ENCODE assay signal across 7 cellular contexts in the genomic region with DNA sequence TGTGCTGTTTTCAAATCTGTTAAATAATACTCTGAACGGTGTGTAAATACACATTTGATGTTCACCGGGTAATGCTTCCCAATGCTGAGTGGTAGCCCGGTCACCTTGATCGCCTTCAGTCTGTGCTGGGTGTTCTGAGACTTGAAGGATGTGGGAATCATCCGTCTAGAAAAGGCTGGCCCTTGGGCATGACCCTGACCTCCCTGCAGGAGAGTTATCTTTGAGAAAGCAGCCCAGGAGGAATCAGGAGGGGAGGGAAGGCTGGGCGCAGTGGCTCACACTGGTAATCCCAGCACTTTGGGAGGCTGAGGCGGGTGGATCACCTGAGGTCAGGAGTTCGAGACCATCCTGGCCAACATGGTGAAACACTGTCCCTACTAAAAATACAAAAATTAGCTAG.
DNase-seq lines count a peak whose midpoint lies in the region; ATAC-seq, FAIRE-seq and TF ChIP-seq lines count a peak whose summit lies in the region.
"Not testable (repeated sequence)": the region's sequence is repeated elsewhere in the genome, so short reads cannot be mapped to it uniquely, and the experiment has no call there.

No MANE protein-coding gene starts in this region.

- not testable (repeated sequence) for H3K36me3 ChIP-seq in WERI-Rb-1, pancreas

- not testable (repeated sequence) for H3K9me3 Mint-ChIP-seq in CD4-positive, alpha-beta T cell; stimulated activated effector memory CD8-positive, alpha-beta T cell treated with anti-CD3 and anti-CD28 coated beads, Interleukin-12 subunit alpha, Interleukin-12 subunit beta, amount 100 ng/mL, for 72 hours; stimulated activated naive B cell treated with anti-CD40 and anti-IgM and Interleukin-4, amounts not matched to agents 10 μg/mL and 1 μg/mL and 100 μg/mL, for 72 hours
- H3K9me3 Mint-ChIP-seq in brain, result peaks cover 7 to 14% (median 8%) of the 10 kb centered on the region in 5 experiments

- H3K4me3 Mint-ChIP-seq in CD4-positive, alpha-beta T cell; T-helper 17 cell; brain; stimulated activated effector memory CD8-positive, alpha-beta T cell treated with anti-CD3 and anti-CD28 coated beads, Interleukin-12 subunit alpha, Interleukin-12 subunit beta, amount 100 ng/mL, for 72 hours; stimulated activated naive B cell treated with anti-CD40 and anti-IgM and Interleukin-4, amounts not matched to agents 10 μg/mL and 1 μg/mL and 100 μg/mL, for 72 hours: not testable (repeated sequence)

- FAIRE-seq in pancreas (lab: Jason Lieb, UNC), result not testable (repeated sequence)

- H3K9me3 ChIP-seq in CD4-positive, alpha-beta T cell (ENCODE audit: control insufficient read depth, low read length); T-helper 17 cell (ENCODE audit: control insufficient read depth, low read length, poor library complexity, severe bottlenecking); WERI-Rb-1 (ENCODE audit: severe bottlenecking); pancreas: not testable (repeated sequence)

- H3K27ac Mint-ChIP-seq in CD4-positive, alpha-beta T cell, result peak overlapping the region; percentile 26
- peak overlapping the region; percentile 57 for H3K27ac Mint-ChIP-seq in T-helper 17 cell
- peak overlapping the region in 4 of 5 experiments; percentile 39 to 74 (median 70) for H3K27ac Mint-ChIP-seq in brain
- H3K27ac Mint-ChIP-seq in stimulated activated effector memory CD8-positive, alpha-beta T cell treated with anti-CD3 and anti-CD28 coated beads, Interleukin-12 subunit alpha, Interleukin-12 subunit beta, amount 100 ng/mL, for 72 hours, result peak overlapping the region; percentile 48
- peak overlapping the region; percentile 37 for H3K27ac Mint-ChIP-seq in stimulated activated naive B cell treated with anti-CD40 and anti-IgM and Interleukin-4, amounts not matched to agents 10 μg/mL and 1 μg/mL and 100 μg/mL, for 72 hours

- not testable (repeated sequence) for ATAC-seq in CD4-positive, alpha-beta T cell (ENCODE audit: poor library complexity); T-helper 17 cell; stimulated activated effector memory CD8-positive, alpha-beta T cell treated with anti-CD3 and anti-CD28 coated beads, Interleukin-12 subunit alpha, Interleukin-12 subunit beta, amount 100 ng/mL, for 72 hours; stimulated activated naive B cell treated with anti-CD40 and anti-IgM and Interleukin-4, amounts not matched to agents 10 μg/mL and 1 μg/mL and 100 μg/mL, for 72 hours (replicated peaks)
- ATAC-seq in pancreas, result peak; percentile 6 to 47 (median 24)

- not testable (repeated sequence) for TF ChIP-seq CTCF in CD4-positive, alpha-beta T cell (IDR thresholded peaks at IDR 0.05); WERI-Rb-1 (IDR thresholded peaks at IDR 0.05; ENCODE audit: low read depth, low read length); brain (conservative IDR thresholded peaks at IDR 0.05); pancreas (IDR thresholded peaks at IDR 0.05)

- CTCF ChIA-PET in CD4-positive, alpha-beta T cell (lab: Charles Lee), result not testable (repeated sequence)

- DNase-seq in CD4-positive, alpha-beta T cell; T-helper 17 cell; stimulated activated effector memory CD8-positive, alpha-beta T cell treated with anti-CD3 and anti-CD28 coated beads, Interleukin-12 subunit alpha, Interleukin-12 subunit beta, amount 100 ng/mL, for 72 hours (ENCODE audit: low spot score in 2 of 2); stimulated activated naive B cell treated with anti-CD40 and anti-IgM and Interleukin-4, amounts not matched to agents 10 μg/mL and 1 μg/mL and 100 μg/mL, for 72 hours: not testable (repeated sequence)
- DNase-seq in WERI-Rb-1 (peak; percentile 56), pancreas (peak in 2 of 6 donors; percentile 31 to 40)

- H3K4me3 ChIP-seq in WERI-Rb-1 (ENCODE audit: low read depth, low read length); pancreas: not testable (repeated sequence)

- peaks cover 16% of the 10 kb centered on the region for H3K36me3 Mint-ChIP-seq in CD4-positive, alpha-beta T cell (ENCODE audit: low read depth)
- H3K36me3 Mint-ChIP-seq in T-helper 17 cell (ENCODE audit: low read depth); stimulated activated effector memory CD8-positive, alpha-beta T cell treated with anti-CD3 and anti-CD28 coated beads, Interleukin-12 subunit alpha, Interleukin-12 subunit beta, amount 100 ng/mL, for 72 hours: not testable (repeated sequence)
- peaks cover 12% of the 10 kb centered on the region for H3K36me3 Mint-ChIP-seq in brain
- H3K36me3 Mint-ChIP-seq in stimulated activated naive B cell treated with anti-CD40 and anti-IgM and Interleukin-4, amounts not matched to agents 10 μg/mL and 1 μg/mL and 100 μg/mL, for 72 hours, result peaks cover 9 to 34% of the 10 kb centered on the region in 2 donors

- H3K4me1 ChIP-seq in pancreas, result peaks cover 15 to 39% (median 35%) of the 10 kb centered on the region in 3 donors

- not testable (repeated sequence) for H3K27me3 ChIP-seq in CD4-positive, alpha-beta T cell (ENCODE audit: control insufficient read depth, insufficient read depth, low read length); WERI-Rb-1 (ENCODE audit: insufficient read depth, low read depth, severe bottlenecking); pancreas

- POLR2A ChIA-PET in CD4-positive, alpha-beta T cell (lab: Charles Lee), result not testable (repeated sequence)

- H3K27me3 Mint-ChIP-seq in CD4-positive, alpha-beta T cell; T-helper 17 cell; brain; stimulated activated naive B cell treated with anti-CD40 and anti-IgM and Interleukin-4, amounts not matched to agents 10 μg/mL and 1 μg/mL and 100 μg/mL, for 72 hours: not testable (repeated sequence)

- WGBS in pancreas, 2 donors, result 41 to 46% methylated on average over 8 of the region's 8 CpGs

- intact Hi-C loops in CD4-positive, alpha-beta T cell (cut with DNase I, micrococcal nuclease); pancreas (cut with DNase I): not testable (repeated sequence)

- peaks cover 43% of the 10 kb centered on the region for H3K4me1 Mint-ChIP-seq in CD4-positive, alpha-beta T cell (ENCODE audit: low read depth)
- H3K4me1 Mint-ChIP-seq in T-helper 17 cell, result peaks cover 29% of the 10 kb centered on the region
- H3K4me1 Mint-ChIP-seq in brain, result peaks cover 66% of the 10 kb centered on the region
- peaks cover 35% of the 10 kb centered on the region for H3K4me1 Mint-ChIP-seq in stimulated activated effector memory CD8-positive, alpha-beta T cell treated with anti-CD3 and anti-CD28 coated beads, Interleukin-12 subunit alpha, Interleukin-12 subunit beta, amount 100 ng/mL, for 72 hours
- H3K4me1 Mint-ChIP-seq in stimulated activated naive B cell treated with anti-CD40 and anti-IgM and Interleukin-4, amounts not matched to agents 10 μg/mL and 1 μg/mL and 100 μg/mL, for 72 hours, result peaks cover 33 to 97% of the 10 kb centered on the region in 2 donors

- H3K27ac ChIP-seq in CD4-positive, alpha-beta T cell (ENCODE audit: low read depth, low read length); WERI-Rb-1: not testable (repeated sequence)
- peak overlapping the region in 2 of 4 donors; percentile 31 to 37 for H3K27ac ChIP-seq in pancreas
